15 cellular contexts compared by ENCODE assay signal in the genomic region with DNA sequence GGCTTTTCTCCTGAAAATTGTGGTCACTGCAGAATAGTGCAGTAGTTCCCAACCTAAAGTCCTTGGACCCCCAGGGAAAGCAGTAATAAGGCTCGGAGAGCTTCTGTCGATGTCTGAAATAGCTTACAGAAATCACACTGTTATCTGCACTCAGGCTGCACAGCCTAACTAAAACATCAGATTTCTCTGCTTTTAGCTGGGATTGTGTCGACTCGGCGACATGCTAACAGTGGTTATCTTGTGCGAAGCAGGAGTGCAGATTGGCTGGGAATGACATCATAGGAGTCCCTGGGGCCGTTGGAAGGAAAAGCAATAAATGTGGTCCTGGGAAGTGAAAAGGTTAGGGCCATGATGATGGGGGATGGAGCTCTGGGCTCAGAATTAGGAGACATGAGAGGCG.
DNase-seq lines count a peak whose midpoint lies in the region; ATAC-seq and TF ChIP-seq lines count a peak whose summit lies in the region.
"Had no signal": no experiment of that assay in that cellular context is flagged by ENCODE, and none has a peak within 500 bp of the region (broad histone marks: within the 10 kb centered on the region; RNA-seq: fewer than 3 reads in every experiment).

No MANE protein-coding gene starts in this region.

- POLR2A ChIA-PET in HEK293 (lab: Yijun Ruan, JAX) = no interaction called here

- TF ChIP-seq CTCF in HEK293 (tag by site-specific recombination; IDR thresholded peaks at IDR 0.05) = no peak
- no peak for TF ChIP-seq CTCF in WERI-Rb-1 (IDR thresholded peaks at IDR 0.05; ENCODE audit: low read depth, low read length)

- H3K9me3 ChIP-seq in HEK293 (ENCODE audit: control insufficient read depth, insufficient read depth, low read depth, low read length) (no peaks in the 10 kb centered on the region), WERI-Rb-1 (ENCODE audit: severe bottlenecking) (no peaks in the 10 kb centered on the region)
- H3K9me3 ChIP-seq: Caco-2 had no signal

- H3K27me3 ChIP-seq in WERI-Rb-1 (ENCODE audit: insufficient read depth, low read depth, severe bottlenecking) = no peaks in the 10 kb centered on the region

- DNase-seq in left kidney (ENCODE audit: low read depth, low spot score) (peak; percentile 40), posterior vena cava (ENCODE audit: low spot score) (peak; percentile 2), DMS153 treated with DMSO at 0.1 percent for 48 hours (lab: John Stamatoyannopoulos, UW; ENCODE audit: unreplicated experiment) (no peak), NOMO-1 treated with DMSO at 0.1 percent for 48 hours (lab: John Stamatoyannopoulos, UW; ENCODE audit: unreplicated experiment) (no peak), WERI-Rb-1 (no peak)
- DNase-seq: Caco-2; CD4-positive, alpha-beta T cell; DMS79; GDM1; GOT3; H7 had no signal

- H3K4me3 ChIP-seq in HEK293 (ENCODE audit: low read depth, low read length) (no peak overlapping the region), WERI-Rb-1 (ENCODE audit: low read depth, low read length) (no peak overlapping the region)

- intact Hi-C loops in posterior vena cava (cut with DNase I) = no loop called here

- H3K27ac ChIP-seq in HEK293 (ENCODE audit: extremely low read depth, low read depth, low read length) (no peak overlapping the region), WERI-Rb-1 (no peak overlapping the region)
- H3K27ac ChIP-seq: C4-2B had no signal

- ATAC-seq in SK-N-SH treated with all-trans-retinoic acid at 6 μM for 48 hours = peak; percentile 30; the same call in 1 of the 3 replicates
- ATAC-seq: HCT116 had no signal

- no peaks in the 10 kb centered on the region for H3K4me1 ChIP-seq in HEK293 (ENCODE audit: control insufficient read depth, insufficient read depth, low read length)
- H3K4me1 ChIP-seq: Caco-2 had no signal

- no peaks in the 10 kb centered on the region for H3K36me3 ChIP-seq in HEK293 (ENCODE audit: control insufficient read depth in 2 of 2, insufficient read depth in 1 of 2, low read length in 2 of 2)
- no peaks in the 10 kb centered on the region for H3K36me3 ChIP-seq in WERI-Rb-1

- CTCF ChIA-PET in HEK293 (lab: Yijun Ruan, JAX) = no interaction called here

TF ChIP-seq in HEK293, 187 proteins besides CTCF, POLR2A, EP300 and RAD21:
- TF ChIP-seq MYNN (tag by site-specific recombination; IDR thresholded peaks at IDR 0.05; ENCODE audit: borderline replicate concordance) (no peak), ZBTB21 (tag by site-specific recombination; IDR thresholded peaks at IDR 0.05) (peak; percentile 37; the same call in 1 of the 2 replicates), ZBTB17 (tag by site-specific recombination; IDR thresholded peaks at IDR 0.05) (peak; percentile 72; the same call in 1 of the 2 replicates), ZNF146 (tag by site-specific recombination; IDR thresholded peaks at IDR 0.05) (no peak), ZNF350 (tag by site-specific recombination; IDR thresholded peaks at IDR 0.05) (no peak), REPIN1 (tag by site-specific recombination; IDR thresholded peaks at IDR 0.05; ENCODE audit: low read depth) (no peak), TRIM28 (IDR thresholded peaks at IDR 0.05; ENCODE audit: borderline replicate concordance, low read length) (peak; percentile 79), ZSCAN30 (tag by site-specific recombination; IDR thresholded peaks at IDR 0.05) (no peak), ZNF629 (tag by site-specific recombination; IDR thresholded peaks at IDR 0.05) (peak; percentile 68), KLF1 (tag by site-specific recombination; IDR thresholded peaks at IDR 0.05) (no peak), ZNF292 (tag by site-specific recombination; IDR thresholded peaks at IDR 0.05; ENCODE audit: borderline replicate concordance, low read depth) (no peak), ZNF433 (tag by site-specific recombination; IDR thresholded peaks at IDR 0.05; ENCODE audit: low read depth) (no peak)
- TF ChIP-seq, protein P1, sequence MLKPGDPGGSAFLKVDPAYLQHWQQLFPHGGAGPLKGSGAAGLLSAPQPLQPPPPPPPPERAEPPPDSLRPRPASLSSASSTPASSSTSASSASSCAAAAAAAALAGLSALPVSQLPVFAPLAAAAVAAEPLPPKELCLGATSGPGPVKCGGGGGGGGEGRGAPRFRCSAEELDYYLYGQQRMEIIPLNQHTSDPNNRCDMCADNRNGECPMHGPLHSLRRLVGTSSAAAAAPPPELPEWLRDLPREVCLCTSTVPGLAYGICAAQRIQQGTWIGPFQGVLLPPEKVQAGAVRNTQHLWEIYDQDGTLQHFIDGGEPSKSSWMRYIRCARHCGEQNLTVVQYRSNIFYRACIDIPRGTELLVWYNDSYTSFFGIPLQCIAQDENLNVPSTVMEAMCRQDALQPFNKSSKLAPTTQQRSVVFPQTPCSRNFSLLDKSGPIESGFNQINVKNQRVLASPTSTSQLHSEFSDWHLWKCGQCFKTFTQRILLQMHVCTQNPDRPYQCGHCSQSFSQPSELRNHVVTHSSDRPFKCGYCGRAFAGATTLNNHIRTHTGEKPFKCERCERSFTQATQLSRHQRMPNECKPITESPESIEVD (tag by site-specific recombination; IDR thresholded peaks at IDR 0.05) = no peak
- TF ChIP-seq, protein P2, sequence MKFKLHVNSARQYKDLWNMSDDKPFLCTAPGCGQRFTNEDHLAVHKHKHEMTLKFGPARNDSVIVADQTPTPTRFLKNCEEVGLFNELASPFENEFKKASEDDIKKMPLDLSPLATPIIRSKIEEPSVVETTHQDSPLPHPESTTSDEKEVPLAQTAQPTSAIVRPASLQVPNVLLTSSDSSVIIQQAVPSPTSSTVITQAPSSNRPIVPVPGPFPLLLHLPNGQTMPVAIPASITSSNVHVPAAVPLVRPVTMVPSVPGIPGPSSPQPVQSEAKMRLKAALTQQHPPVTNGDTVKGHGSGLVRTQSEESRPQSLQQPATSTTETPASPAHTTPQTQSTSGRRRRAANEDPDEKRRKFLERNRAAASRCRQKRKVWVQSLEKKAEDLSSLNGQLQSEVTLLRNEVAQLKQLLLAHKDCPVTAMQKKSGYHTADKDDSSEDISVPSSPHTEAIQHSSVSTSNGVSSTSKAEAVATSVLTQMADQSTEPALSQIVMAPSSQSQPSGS (tag by site-specific recombination; IDR thresholded peaks at IDR 0.05; ENCODE audit: low read depth) = peak; percentile 52; the same call in 1 of the 2 replicates

TF ChIP-seq in SK-N-SH treated with all-trans-retinoic acid at 6 μM for 48 hours, 23 proteins besides CTCF, POLR2A, EP300 and RAD21 (continues in another document):
- TF ChIP-seq GLIS3 (CRISPR knock-in tag; IDR thresholded peaks at IDR 0.05) (no peak), ZNF8 (CRISPR knock-in tag; IDR thresholded peaks at IDR 0.05) (no peak), ZFP3 (CRISPR knock-in tag; IDR thresholded peaks at IDR 0.05) (no peak), ARNTL (CRISPR knock-in tag; IDR thresholded peaks at IDR 0.05; ENCODE audit: borderline replicate concordance, low read depth) (no peak), SNAI2 (CRISPR knock-in tag; IDR thresholded peaks at IDR 0.05) (no peak), TOX (CRISPR knock-in tag; IDR thresholded peaks at IDR 0.05; ENCODE audit: borderline replicate concordance) (no peak), RARB (CRISPR knock-in tag; IDR thresholded peaks at IDR 0.05) (no peak), ZNF70 (CRISPR knock-in tag; IDR thresholded peaks at IDR 0.05) (no peak)
- TF ChIP-seq, protein P3, sequence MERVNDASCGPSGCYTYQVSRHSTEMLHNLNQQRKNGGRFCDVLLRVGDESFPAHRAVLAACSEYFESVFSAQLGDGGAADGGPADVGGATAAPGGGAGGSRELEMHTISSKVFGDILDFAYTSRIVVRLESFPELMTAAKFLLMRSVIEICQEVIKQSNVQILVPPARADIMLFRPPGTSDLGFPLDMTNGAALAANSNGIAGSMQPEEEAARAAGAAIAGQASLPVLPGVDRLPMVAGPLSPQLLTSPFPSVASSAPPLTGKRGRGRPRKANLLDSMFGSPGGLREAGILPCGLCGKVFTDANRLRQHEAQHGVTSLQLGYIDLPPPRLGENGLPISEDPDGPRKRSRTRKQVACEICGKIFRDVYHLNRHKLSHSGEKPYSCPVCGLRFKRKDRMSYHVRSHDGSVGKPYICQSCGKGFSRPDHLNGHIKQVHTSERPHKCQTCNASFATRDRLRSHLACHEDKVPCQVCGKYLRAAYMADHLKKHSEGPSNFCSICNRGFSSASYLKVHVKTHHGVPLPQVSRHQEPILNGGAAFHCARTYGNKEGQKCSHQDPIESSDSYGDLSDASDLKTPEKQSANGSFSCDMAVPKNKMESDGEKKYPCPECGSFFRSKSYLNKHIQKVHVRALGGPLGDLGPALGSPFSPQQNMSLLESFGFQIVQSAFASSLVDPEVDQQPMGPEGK (CRISPR knock-in tag; IDR thresholded peaks at IDR 0.05; ENCODE audit: borderline replicate concordance) = no peak
- TF ChIP-seq, protein P4, sequence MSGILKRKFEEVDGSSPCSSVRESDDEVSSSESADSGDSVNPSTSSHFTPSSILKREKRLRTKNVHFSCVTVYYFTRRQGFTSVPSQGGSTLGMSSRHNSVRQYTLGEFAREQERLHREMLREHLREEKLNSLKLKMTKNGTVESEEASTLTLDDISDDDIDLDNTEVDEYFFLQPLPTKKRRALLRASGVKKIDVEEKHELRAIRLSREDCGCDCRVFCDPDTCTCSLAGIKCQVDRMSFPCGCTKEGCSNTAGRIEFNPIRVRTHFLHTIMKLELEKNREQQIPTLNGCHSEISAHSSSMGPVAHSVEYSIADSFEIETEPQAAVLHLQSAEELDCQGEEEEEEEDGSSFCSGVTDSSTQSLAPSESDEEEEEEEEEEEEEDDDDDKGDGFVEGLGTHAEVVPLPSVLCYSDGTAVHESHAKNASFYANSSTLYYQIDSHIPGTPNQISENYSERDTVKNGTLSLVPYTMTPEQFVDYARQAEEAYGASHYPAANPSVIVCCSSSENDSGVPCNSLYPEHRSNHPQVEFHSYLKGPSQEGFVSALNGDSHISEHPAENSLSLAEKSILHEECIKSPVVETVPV (CRISPR knock-in tag; IDR thresholded peaks at IDR 0.05) = no peak
- TF ChIP-seq, protein P5, sequence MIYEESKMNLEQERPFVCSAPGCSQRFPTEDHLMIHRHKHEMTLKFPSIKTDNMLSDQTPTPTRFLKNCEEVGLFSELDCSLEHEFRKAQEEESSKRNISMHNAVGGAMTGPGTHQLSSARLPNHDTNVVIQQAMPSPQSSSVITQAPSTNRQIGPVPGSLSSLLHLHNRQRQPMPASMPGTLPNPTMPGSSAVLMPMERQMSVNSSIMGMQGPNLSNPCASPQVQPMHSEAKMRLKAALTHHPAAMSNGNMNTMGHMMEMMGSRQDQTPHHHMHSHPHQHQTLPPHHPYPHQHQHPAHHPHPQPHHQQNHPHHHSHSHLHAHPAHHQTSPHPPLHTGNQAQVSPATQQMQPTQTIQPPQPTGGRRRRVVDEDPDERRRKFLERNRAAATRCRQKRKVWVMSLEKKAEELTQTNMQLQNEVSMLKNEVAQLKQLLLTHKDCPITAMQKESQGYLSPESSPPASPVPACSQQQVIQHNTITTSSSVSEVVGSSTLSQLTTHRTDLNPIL (CRISPR knock-in tag; IDR thresholded peaks at IDR 0.05; ENCODE audit: low read depth) = no peak

Comparison
In these comparisons a context has a peak if more than half of its experiments do, and no peak if none do; other contexts are left out.
1. DNase-seq: peak in left kidney (single experiment) and posterior vena cava (single experiment); none in DMS153 treated with DMSO at 0.1 percent for 48 hours (single experiment), NOMO-1 treated with DMSO at 0.1 percent for 48 hours (single experiment) and WERI-Rb-1 (single experiment).